8 cellular contexts compared by ENCODE assay signal in the genomic region with DNA sequence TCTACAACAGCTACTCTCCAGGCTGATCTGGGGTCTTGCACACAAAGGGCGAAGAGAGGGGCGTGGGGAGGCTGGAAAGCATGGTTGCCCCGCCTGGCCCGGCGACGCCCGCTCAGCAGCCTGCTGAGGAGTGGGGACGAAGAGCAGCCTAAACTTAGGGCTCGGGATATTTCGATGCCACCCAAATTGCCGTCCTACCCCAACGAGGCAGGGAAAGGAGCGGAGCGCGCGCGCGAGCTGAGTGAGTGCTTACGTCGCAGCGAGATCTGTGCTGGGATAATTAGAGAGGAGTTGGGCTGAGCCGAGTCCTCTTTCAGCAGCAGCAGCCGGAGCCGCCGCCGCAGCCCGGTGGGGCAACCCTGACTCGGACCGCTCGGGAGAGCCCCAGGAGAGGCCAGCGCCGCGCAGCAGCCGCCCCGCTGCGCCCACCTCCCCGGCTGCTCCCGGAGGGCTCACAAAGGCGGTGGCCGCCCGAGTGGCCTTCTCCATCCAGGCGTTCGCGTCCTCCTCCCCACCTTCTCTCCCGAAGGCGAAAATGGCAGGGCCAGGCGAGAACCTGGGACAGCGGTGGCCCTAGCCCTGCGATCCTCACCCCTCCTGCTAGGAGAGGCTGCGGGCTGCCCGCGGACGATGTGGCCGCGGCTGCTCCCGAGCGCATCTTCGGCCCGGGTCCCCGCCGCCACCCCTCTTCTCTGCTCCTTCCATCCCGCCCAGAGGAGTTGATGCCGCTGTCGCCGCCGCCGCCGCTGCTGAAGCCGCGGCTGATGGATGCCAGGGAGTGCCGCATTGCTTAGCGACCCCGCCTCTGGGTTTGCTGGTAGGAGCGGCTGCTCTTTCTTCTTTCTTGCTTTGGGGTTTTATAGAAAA. TPM values are rescaled to one million over a fixed set of nuclear protein-coding genes. Genes with fewer than 3 reads are reported as not detected.
DNase-seq lines count a peak whose midpoint lies in the region; ATAC-seq, FAIRE-seq and TF ChIP-seq lines count a peak whose summit lies in the region.

CLVS2 (plus strand) TSS at position 306 of the 867 bp plus-strand sequence. CDS start 1,543 bp downstream, outside the sequence.

- no peak for ATAC-seq in CD4-positive, alpha-beta T cell (ENCODE audit: poor library complexity)
- ATAC-seq in GM18907 (IDR thresholded peaks at IDR 0.05; ENCODE audit: unreplicated experiment) = no peak

- DNase-seq in G401 (ENCODE audit: low spot score) (peak; percentile 89), NCI-H748 treated with DMSO at 0.1 percent for 48 hours (lab: John Stamatoyannopoulos, UW) (peak; percentile 33), frontal cortex (ENCODE audit: low spot score in 2 of 2) (peak; percentile 32 to 33), prostate gland (ENCODE audit: low spot score) (peak; percentile 52)
- no peak for DNase-seq in central memory CD4-positive, alpha-beta T cell
- no peak for DNase-seq in CD4-positive, alpha-beta T cell
- DNase-seq in effector CD8-positive, alpha-beta T cell (lab: John Stamatoyannopoulos, UW) = no peak

- CTCF ChIA-PET in CD4-positive, alpha-beta T cell (lab: Charles Lee) = no interaction called here

- in situ Hi-C loops in G401 (cut with HindIII; ENCODE audit: low sequenced_read_pairs) = no loop called here

- no peaks in the 10 kb centered on the region for H3K36me3 Mint-ChIP-seq in CD4-positive, alpha-beta T cell (ENCODE audit: low read depth)

- no peaks in the 10 kb centered on the region for H3K36me3 ChIP-seq in prostate gland

- H3K9me3 ChIP-seq in prostate gland = no peaks in the 10 kb centered on the region
- H3K9me3 ChIP-seq in CD4-positive, alpha-beta T cell (ENCODE audit: control insufficient read depth, low read length) = no peaks in the 10 kb centered on the region

- peaks cover 2% of the 10 kb centered on the region for H3K9me3 Mint-ChIP-seq in CD4-positive, alpha-beta T cell

- peak within 1 kb of the TSS; percentile 29 to 34 for H3K4me3 ChIP-seq in prostate gland

- peak within 1 kb of the TSS; percentile 46 to 60 for H3K27ac ChIP-seq in prostate gland
- H3K27ac ChIP-seq in CD4-positive, alpha-beta T cell (ENCODE audit: low read depth, low read length) = no peak within 1 kb of the TSS

- no peak within 1 kb of the TSS for H3K27ac Mint-ChIP-seq in CD4-positive, alpha-beta T cell

- H3K27me3 ChIP-seq in prostate gland (replicated peaks; ENCODE audit: insufficient read depth) = no peaks in the 10 kb centered on the region
- H3K27me3 ChIP-seq in CD4-positive, alpha-beta T cell (ENCODE audit: control insufficient read depth, insufficient read depth, low read length) = peaks cover 32% of the 10 kb centered on the region

- intact Hi-C loops in prostate gland (cut with DNase I) = loop anchor here (10.0 kb wide), 1 partner anchor 59 kb away; no protein-coding TSS in a partner anchor
- intact Hi-C loops in CD4-positive, alpha-beta T cell (cut with DNase I, micrococcal nuclease) = no loop called here

- POLR2A ChIA-PET in CD4-positive, alpha-beta T cell (lab: Charles Lee) = no interaction called here

- 2% methylated on average over 47 of the region's 74 CpGs for WGBS in prostate gland

- peak; percentile 50 for TF ChIP-seq POLR2A in prostate gland (IDR thresholded peaks at IDR 0.05)

- no peak for FAIRE-seq in frontal cortex (lab: Jason Lieb, UNC)

- H3K27me3 Mint-ChIP-seq in CD4-positive, alpha-beta T cell = peaks cover 56% of the 10 kb centered on the region

- H3K4me1 ChIP-seq in prostate gland (replicated peaks) = no peaks in the 10 kb centered on the region

- H3K4me3 Mint-ChIP-seq in CD4-positive, alpha-beta T cell = no peak within 1 kb of the TSS

- H3K4me1 Mint-ChIP-seq in CD4-positive, alpha-beta T cell (ENCODE audit: low read depth) = no peaks in the 10 kb centered on the region

- TF ChIP-seq CTCF in prostate gland (IDR thresholded peaks at IDR 0.05) = no peak
- TF ChIP-seq CTCF in CD4-positive, alpha-beta T cell (IDR thresholded peaks at IDR 0.05) = no peak

RNA-seq across cellular contexts. Expression of gene CLVS2, which starts in this region (rescaled TPM):
- not detected in 2 replicates for total RNA-seq in G401 (2014; rRNA removed; shearing (Covaris generic))
- total RNA-seq in frontal cortex = 34.2 TPM
- 1 to 10 TPM; 3.0 to 4.2 TPM for total RNA-seq in prostate gland
- total RNA-seq in CD4-positive, alpha-beta T cell = not detected

Comparison
In these comparisons a context has a peak if more than half of its experiments do, and no peak if none do; other contexts are left out.
1. Peak in DNase-seq in G401; RNA of the gene not detected or under 1 TPM.
2. DNase-seq: peak in NCI-H748 treated with DMSO at 0.1 percent for 48 hours (single experiment), frontal cortex (2 of 2) and prostate gland (single experiment); none in central memory CD4-positive, alpha-beta T cell (single experiment), CD4-positive, alpha-beta T cell (0 of 10) and effector CD8-positive, alpha-beta T cell (single experiment).